ENCODE assay signal across 1 cellular context in the genomic region with DNA sequence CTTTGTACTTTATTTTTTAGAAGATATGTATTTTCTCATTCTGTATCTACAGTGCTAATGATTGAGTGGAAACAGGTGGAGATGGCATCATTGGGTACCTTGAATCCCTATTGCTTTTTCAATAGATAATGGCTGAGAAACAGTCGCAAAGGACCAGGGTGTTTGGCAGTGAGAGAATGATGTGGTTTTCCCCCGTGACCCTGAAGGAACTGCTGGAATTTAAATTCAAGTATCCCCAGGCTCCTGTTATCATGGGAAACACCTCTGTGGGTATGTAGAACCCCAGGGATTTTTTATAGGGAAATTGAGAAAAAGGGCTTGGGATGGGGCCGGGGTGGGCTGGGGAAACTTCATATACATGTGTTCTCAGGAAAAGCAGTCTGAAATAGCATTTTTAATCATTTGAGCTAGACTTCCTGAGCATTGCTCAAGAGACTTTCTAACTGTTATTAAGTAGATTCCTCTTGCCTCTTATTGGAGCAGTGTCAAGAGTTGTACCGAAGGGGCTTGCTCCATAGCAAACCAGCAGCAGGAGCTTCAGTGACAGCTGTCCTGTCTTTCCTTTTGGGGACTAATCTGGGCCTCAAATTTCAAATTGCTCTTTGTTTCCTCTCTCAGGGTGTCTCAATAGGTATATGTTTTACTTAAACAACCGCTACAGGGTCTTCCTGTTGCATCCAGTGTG.
TF ChIP-seq lines count a peak whose summit lies in the region.

No MANE protein-coding gene starts in this region.

TF ChIP-seq in GM23338, 12 proteins besides CTCF, POLR2A, EP300 and RAD21:
- TF ChIP-seq, protein P1, sequence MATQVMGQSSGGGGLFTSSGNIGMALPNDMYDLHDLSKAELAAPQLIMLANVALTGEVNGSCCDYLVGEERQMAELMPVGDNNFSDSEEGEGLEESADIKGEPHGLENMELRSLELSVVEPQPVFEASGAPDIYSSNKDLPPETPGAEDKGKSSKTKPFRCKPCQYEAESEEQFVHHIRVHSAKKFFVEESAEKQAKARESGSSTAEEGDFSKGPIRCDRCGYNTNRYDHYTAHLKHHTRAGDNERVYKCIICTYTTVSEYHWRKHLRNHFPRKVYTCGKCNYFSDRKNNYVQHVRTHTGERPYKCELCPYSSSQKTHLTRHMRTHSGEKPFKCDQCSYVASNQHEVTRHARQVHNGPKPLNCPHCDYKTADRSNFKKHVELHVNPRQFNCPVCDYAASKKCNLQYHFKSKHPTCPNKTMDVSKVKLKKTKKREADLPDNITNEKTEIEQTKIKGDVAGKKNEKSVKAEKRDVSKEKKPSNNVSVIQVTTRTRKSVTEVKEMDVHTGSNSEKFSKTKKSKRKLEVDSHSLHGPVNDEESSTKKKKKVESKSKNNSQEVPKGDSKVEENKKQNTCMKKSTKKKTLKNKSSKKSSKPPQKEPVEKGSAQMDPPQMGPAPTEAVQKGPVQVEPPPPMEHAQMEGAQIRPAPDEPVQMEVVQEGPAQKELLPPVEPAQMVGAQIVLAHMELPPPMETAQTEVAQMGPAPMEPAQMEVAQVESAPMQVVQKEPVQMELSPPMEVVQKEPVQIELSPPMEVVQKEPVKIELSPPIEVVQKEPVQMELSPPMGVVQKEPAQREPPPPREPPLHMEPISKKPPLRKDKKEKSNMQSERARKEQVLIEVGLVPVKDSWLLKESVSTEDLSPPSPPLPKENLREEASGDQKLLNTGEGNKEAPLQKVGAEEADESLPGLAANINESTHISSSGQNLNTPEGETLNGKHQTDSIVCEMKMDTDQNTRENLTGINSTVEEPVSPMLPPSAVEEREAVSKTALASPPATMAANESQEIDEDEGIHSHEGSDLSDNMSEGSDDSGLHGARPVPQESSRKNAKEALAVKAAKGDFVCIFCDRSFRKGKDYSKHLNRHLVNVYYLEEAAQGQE (IDR thresholded peaks at IDR 0.05; ENCODE audit: unreplicated experiment): no peak
- TF ChIP-seq ZNF331 (CRISPR knock-in tag; IDR thresholded peaks at IDR 0.05; ENCODE audit: low read depth): no peak
- no peak for TF ChIP-seq EZH2phosphoT487 (IDR thresholded peaks at IDR 0.05; ENCODE audit: unreplicated experiment)
- TF ChIP-seq ZNF114 (CRISPR knock-in tag; IDR thresholded peaks at IDR 0.05): no peak
- no peak for TF ChIP-seq EZH2 (IDR thresholded peaks at IDR 0.05; ENCODE audit: low read depth, unreplicated experiment)
- no peak for TF ChIP-seq POLR2AphosphoS5 (IDR thresholded peaks at IDR 0.05; ENCODE audit: low read depth)
- TF ChIP-seq NANOG (IDR thresholded peaks at IDR 0.05; ENCODE audit: borderline replicate concordance): no peak
